In genomic region chr20:35263609-35264223, GRCh38 we compare ENCODE assay signal across 13 cellular contexts. TPM values are rescaled to one million over a fixed set of nuclear protein-coding genes. Genes with fewer than 3 reads are reported as not detected.
DNase-seq lines count a peak whose midpoint lies in the region; ATAC-seq and TF ChIP-seq lines count a peak whose summit lies in the region.
"Had no signal": no experiment of that assay in that cellular context is flagged by ENCODE, and none has a peak within 500 bp of the region (broad histone marks: within the 10 kb centered on the region; RNA-seq: fewer than 3 reads in every experiment).

No MANE protein-coding gene starts in this region.

- H3K4me2 ChIP-seq in HCT116 (ENCODE audit: low read length), result peak overlapping the region; percentile 74

- peaks cover 2% of the 10 kb centered on the region for H3K4me1 Mint-ChIP-seq in CD8-positive, alpha-beta T cell (ENCODE audit: low read depth)

- CTCF ChIA-PET in HCT116 (lab: Charles Lee) (interaction anchor here (0.6 to 2.6 kb wide), 6 partner anchors 9 to 756 kb away, joined by 3 to 16 read pairs (median 3); partner anchors contain the start of gene EDEM2), GM10248 (lab: Yijun Ruan, JAX) (no interaction called here)
- CTCF ChIA-PET in CD8-positive, alpha-beta T cell (lab: Charles Lee), result interaction anchor here (1.2 to 2.6 kb wide), 2 partner anchors 40 to 168 kb away, joined by 4 to 12 read pairs; no protein-coding TSS in a partner anchor

- H3K27ac ChIP-seq in HCT116 (ENCODE audit: low read depth, low read length) (peak overlapping the region; percentile 74), WERI-Rb-1 (peak overlapping the region; percentile 82), layer of hippocampus (ENCODE audit: low read depth, low read length) (peak overlapping the region; percentile 56)
- no peak overlapping the region for H3K27ac ChIP-seq in CD8-positive, alpha-beta T cell (ENCODE audit: low read depth, low read length)

- no peak overlapping the region for H2AFZ ChIP-seq in HCT116 (ENCODE audit: low read depth, low read length, poor library complexity, severe bottlenecking)

- H3K27me3 Mint-ChIP-seq in CD8-positive, alpha-beta T cell (ENCODE audit: low read depth), result no peaks in the 10 kb centered on the region
- H3K27me3 Mint-ChIP-seq: CD8-positive, alpha-beta memory T cell had no signal

- H3K9me3 Mint-ChIP-seq in CD8-positive, alpha-beta T cell, result no peaks in the 10 kb centered on the region
- H3K9me3 Mint-ChIP-seq: CD8-positive, alpha-beta memory T cell had no signal

- TF ChIP-seq POLR2A in HCT116 (IDR thresholded peaks at IDR 0.05; ENCODE audit: borderline replicate concordance, extremely low read depth, insufficient read depth, insufficient read length), result no peak

- H3K36me3 ChIP-seq in HCT116 (ENCODE audit: control insufficient read depth in 1 of 2, insufficient read depth in 2 of 2, low read length in 2 of 2) (no peaks in the 10 kb centered on the region), WERI-Rb-1 (peaks cover 4% of the 10 kb centered on the region)
- peaks cover 14% of the 10 kb centered on the region for H3K36me3 ChIP-seq in CD8-positive, alpha-beta T cell (ENCODE audit: insufficient read depth, low read length)

- RAD21 ChIA-PET in HCT116 (lab: Charles Lee; ENCODE audit: low non-redundant PET in 1 of 2, low total read pairs in 2 of 2, uncharacterized antibody in 2 of 2, unreplicated experiment in 2 of 2), result no interaction called here

- H3K79me2 ChIP-seq in HCT116 (ENCODE audit: insufficient read depth, low read length), result no peaks in the 10 kb centered on the region

- TF ChIP-seq CTCF in HCT116 (IDR thresholded peaks at IDR 0.05 in 2 of 3, conservative IDR thresholded peaks at IDR 0.05 in 1 of 3; ENCODE audit: borderline replicate concordance in 1 of 3, insufficient read depth in 1 of 3, low read depth in 2 of 3, low read length in 2 of 3) (no peak), WERI-Rb-1 (IDR thresholded peaks at IDR 0.05; ENCODE audit: low read depth, low read length) (no peak), retinal pigment epithelial cell (conservative IDR thresholded peaks at IDR 0.05; ENCODE audit: low read depth, low read length) (no peak), GM10248 (IDR thresholded peaks at IDR 0.05; ENCODE audit: control extremely low read depth, extremely low read depth, low read depth, missing control alignments) (no peak)
- no peak for TF ChIP-seq CTCF in CD8-positive, alpha-beta T cell (IDR thresholded peaks at IDR 0.05)

- peak overlapping the region; percentile 25 for H3K9ac ChIP-seq in HCT116 (ENCODE audit: low read length)

- no peak for TF ChIP-seq RAD21 in HCT116 (IDR thresholded peaks at IDR 0.05; ENCODE audit: low read depth)

- DNase-seq in HCT116 (ENCODE audit: low read depth, low spot score) (no peak), WERI-Rb-1 (no peak), retinal pigment epithelial cell (ENCODE audit: low read depth) (no peak), NOMO-1 (lab: John Stamatoyannopoulos, UW; ENCODE audit: unreplicated experiment in 2 of 2) (no peak), DMS153 treated with DMSO at 0.1 percent for 48 hours (lab: John Stamatoyannopoulos, UW; ENCODE audit: unreplicated experiment) (no peak), GM10248 (ENCODE audit: extremely low spot score) (no peak)
- no peak for DNase-seq in CD8-positive, alpha-beta T cell
- DNase-seq: activated CD8-positive, alpha-beta T cell treated with anti-CD3 and anti-CD28 coated beads, Interleukin-2, amount 10 ng/mL, durations not matched to agents 7 days and 5 days; CD8-positive, alpha-beta memory T cell; NCI-H1092 treated with DMSO at 0.1 percent for 48 hours; occipital lobe; RPMI8226 had no signal

- BruUV-seq in HCT116 (replicated peaks; lab: Mats Ljungman, UMichigan), result no TSS peak

- H3K27ac Mint-ChIP-seq in CD8-positive, alpha-beta T cell, result no peak overlapping the region
- H3K27ac Mint-ChIP-seq: activated CD8-positive, alpha-beta T cell treated with anti-CD3 and anti-CD28 coated beads, Interleukin-2, amount 10 ng/mL, durations not matched to agents 7 days and 5 days had no signal

- peaks cover 50% of the 10 kb centered on the region for H3K36me3 Mint-ChIP-seq in CD8-positive, alpha-beta T cell

- POLR2A ChIA-PET in HCT116 (lab: Charles Lee) (interaction anchor here (0.6 to 1.0 kb wide), 2 partner anchors 14 to 122 kb away, joined by 4 to 5 read pairs; partner anchors contain the start of gene MMP24OS), GM10248 (lab: Yijun Ruan, JAX) (no interaction called here)
- POLR2A ChIA-PET in CD8-positive, alpha-beta T cell (lab: Charles Lee), result interaction anchor here (1.2 kb wide), 1 partner anchor 14 kb away, joined by 4 read pairs; the partner anchor contains the start of gene MMP24OS

- H3K9me3 ChIP-seq in HCT116 (ENCODE audit: control insufficient read depth in 1 of 2, insufficient read depth in 1 of 2, low read depth in 1 of 2, low read length in 2 of 2) (no peaks in the 10 kb centered on the region), WERI-Rb-1 (ENCODE audit: severe bottlenecking) (no peaks in the 10 kb centered on the region)
- H3K9me3 ChIP-seq in CD8-positive, alpha-beta T cell (ENCODE audit: low read length), result no peaks in the 10 kb centered on the region

- H3K4me1 ChIP-seq in HCT116 (ENCODE audit: control insufficient read depth in 1 of 2, insufficient read depth in 2 of 2, low read length in 2 of 2), result peaks cover 23% of the 10 kb centered on the region in 2 experiments
- H3K4me1 ChIP-seq in CD8-positive, alpha-beta T cell (ENCODE audit: insufficient read depth, low read length), result no peaks in the 10 kb centered on the region

- no peaks in the 10 kb centered on the region for H3K9me2 ChIP-seq in HCT116 (ENCODE audit: insufficient read depth)

- H4K20me1 ChIP-seq in HCT116 (ENCODE audit: insufficient read depth), result no peaks in the 10 kb centered on the region

- intact Hi-C loops in HCT116 (cut with micrococcal nuclease), result loop anchor here (1.0 to 10.0 kb wide), 2 partner anchors 118 to 389 kb away; partner anchors contain the start of genes ACSS2 and GGT7
- intact Hi-C loops in CD8-positive, alpha-beta T cell (cut with DNase I, micrococcal nuclease), result no loop called here

- ATAC-seq in HCT116, result peak; percentile 54
- no peak for ATAC-seq in CD8-positive, alpha-beta T cell
- ATAC-seq: activated CD8-positive, alpha-beta T cell treated with anti-CD3 and anti-CD28 coated beads, Interleukin-2, amount 10 ng/mL, durations not matched to agents 7 days and 5 days had no signal

- no peaks in the 10 kb centered on the region for H3K27me3 ChIP-seq in HCT116 (ENCODE audit: insufficient read depth, low read length)
- H3K27me3 ChIP-seq in WERI-Rb-1 (ENCODE audit: insufficient read depth, low read depth, severe bottlenecking), result no peaks in the 10 kb centered on the region
- no peaks in the 10 kb centered on the region for H3K27me3 ChIP-seq in layer of hippocampus (ENCODE audit: control insufficient read depth, insufficient read depth, low read length)
- H3K27me3 ChIP-seq in CD8-positive, alpha-beta T cell (ENCODE audit: insufficient read depth, low read length), result no peaks in the 10 kb centered on the region

- peak overlapping the region in 1 of 2 experiments; percentile 31; a peak in 2 of 4 replicates for H3K4me3 ChIP-seq in HCT116 (replicated peaks in 1 of 2; ENCODE audit: low read depth in 1 of 2, low read length in 2 of 2)
- peak overlapping the region; percentile 24 for H3K4me3 ChIP-seq in WERI-Rb-1 (ENCODE audit: low read depth, low read length)
- H3K4me3 ChIP-seq in retinal pigment epithelial cell (ENCODE audit: low read length), result peak overlapping the region; percentile 17
- no peak overlapping the region for H3K4me3 ChIP-seq in CD8-positive, alpha-beta T cell (ENCODE audit: low read depth, low read length)

- H3K4me3 Mint-ChIP-seq in CD8-positive, alpha-beta T cell, result no peak overlapping the region
- H3K4me3 Mint-ChIP-seq: activated CD8-positive, alpha-beta T cell treated with anti-CD3 and anti-CD28 coated beads, Interleukin-2, amount 10 ng/mL, durations not matched to agents 7 days and 5 days; CD8-positive, alpha-beta memory T cell had no signal

TF ChIP-seq in HCT116, 20 proteins besides CTCF, POLR2A, EP300 and RAD21 (continues in another document):
- TF ChIP-seq YY1 (IDR thresholded peaks at IDR 0.05; ENCODE audit: extremely low read depth, insufficient replicate concordance, low read depth, low read length) (no peak), ATF3 (IDR thresholded peaks at IDR 0.05) (no peak), JUND (IDR thresholded peaks at IDR 0.05) (no peak), EGR1 (IDR thresholded peaks at IDR 0.05; ENCODE audit: low read depth) (no peak), MAX (IDR thresholded peaks at IDR 0.05) (no peak), SIN3A (IDR thresholded peaks at IDR 0.05; ENCODE audit: low read depth) (no peak), POLR2AphosphoS5 (IDR thresholded peaks at IDR 0.05; ENCODE audit: low read depth, low read length) (no peak), SRF (IDR thresholded peaks at IDR 0.05; ENCODE audit: low read depth) (no peak), SP1 (IDR thresholded peaks at IDR 0.05; ENCODE audit: low read depth) (no peak), ZFX (IDR thresholded peaks at IDR 0.05) (no peak), EZH2 (IDR thresholded peaks at IDR 0.05) (no peak), CBX3 (IDR thresholded peaks at IDR 0.05; ENCODE audit: low read depth) (no peak), FOSL1 (IDR thresholded peaks at IDR 0.05; ENCODE audit: low read depth) (no peak), EZH2phosphoT487 (IDR thresholded peaks at IDR 0.05; ENCODE audit: borderline replicate concordance) (no peak), TCF7L2 (IDR thresholded peaks at IDR 0.05; ENCODE audit: borderline replicate concordance, extremely low read depth, insufficient read depth, insufficient read length) (no peak)

RNA-seq across cellular contexts. Expression of gene MMP24OS, which starts 14.2 kb away (rescaled TPM):
- total RNA-seq in HCT116 (2021; ENCODE audit: unreplicated experiment), result 59.6 TPM
- polyA plus RNA-seq in HCT116 (2012), result 57.1 and 60.2 TPM in 2 replicates
- total RNA-seq in CD8-positive, alpha-beta T cell, result 10 to 100 TPM; 64.5 to 67.1 TPM

RNA-seq across cellular contexts. Expression of gene EIF6, which starts 20.9 kb away (rescaled TPM):
- total RNA-seq in HCT116 (2021; ENCODE audit: unreplicated experiment), result 209 TPM
- 265 and 299 TPM in 2 replicates for polyA plus RNA-seq in HCT116 (2012)
- total RNA-seq in CD8-positive, alpha-beta T cell, result 10 to 100 TPM; 41.7 to 43.2 TPM

RNA-seq across cellular contexts. Expression of gene FAM83C, which starts 28.5 kb away (rescaled TPM):
- total RNA-seq in HCT116 (2021; ENCODE audit: unreplicated experiment), result not detected
- polyA plus RNA-seq in HCT116 (2012), result not detected in 2 replicates
- total RNA-seq in CD8-positive, alpha-beta T cell, result not detected
- total RNA-seq: activated CD8-positive, alpha-beta T cell treated with anti-CD3 and anti-CD28 coated beads, Interleukin-2, amount 10 ng/mL, durations not matched to agents 7 days and 5 days; CD8-positive, alpha-beta memory T cell; occipital lobe had no signal
- polyA plus RNA-seq: CD8-positive, alpha-beta memory T cell had no signal

RNA-seq across cellular contexts. Expression of gene MMP24, which starts 37.2 kb away (rescaled TPM):
- total RNA-seq in HCT116 (2021; ENCODE audit: unreplicated experiment), result not detected
- polyA plus RNA-seq in HCT116 (2012), result 0.33 and 0.39 TPM in 2 replicates
- total RNA-seq in CD8-positive, alpha-beta T cell, result under 1 TPM; 0.08 to 0.11 TPM
- total RNA-seq: activated CD8-positive, alpha-beta T cell treated with anti-CD3 and anti-CD28 coated beads, Interleukin-2, amount 10 ng/mL, durations not matched to agents 7 days and 5 days had no signal
